In genomic region chr15:85582076-85582718, GRCh38 we compare ENCODE assay signal across 8 cellular contexts.
A peak's percentile ranks its signal among the peaks of the same experiment; 100 is the strongest.
DNase-seq lines count a peak whose midpoint lies in the region; ATAC-seq and TF ChIP-seq lines count a peak whose summit lies in the region.

No MANE protein-coding gene starts in this region.

- H3K36me3 Mint-ChIP-seq in activated B cell treated with CpG ODN at 0.5 μM for 24 hours (ENCODE audit: low read depth), result peaks cover 66% of the 10 kb centered on the region
- H3K36me3 Mint-ChIP-seq in stimulated activated naive B cell treated with anti-CD40 and anti-IgM and Interleukin-4, amounts not matched to agents 10 μg/mL and 1 μg/mL and 100 μg/mL, for 72 hours, result peaks cover 47 to 55% of the 10 kb centered on the region in 2 donors
- peaks cover 30% of the 10 kb centered on the region for H3K36me3 Mint-ChIP-seq in chondrocyte (ENCODE audit: low read depth)

- POLR2A ChIA-PET in activated B cell treated with CpG ODN at 0.5 μM for 24 hours (lab: Charles Lee), result interaction anchor here (0.6 to 3.8 kb wide), 8 partner anchors 27 to 286 kb away, joined by 3 to 31 read pairs (median 6); no protein-coding TSS in a partner anchor

- CTCF ChIA-PET in activated B cell treated with CpG ODN at 0.5 μM for 24 hours (lab: Charles Lee), result interaction anchor here (0.7 to 1.8 kb wide), 2 partner anchors 76 to 286 kb away, joined by 3 to 6 read pairs; no protein-coding TSS in a partner anchor

- TF ChIP-seq CTCF in activated B cell treated with CpG ODN at 0.5 μM for 24 hours (IDR thresholded peaks at IDR 0.05) (no peak), chondrocyte (IDR thresholded peaks at IDR 0.05) (no peak)

- intact Hi-C loops in activated B cell treated with CpG ODN at 0.5 μM for 24 hours (cut with micrococcal nuclease), result loop anchor here (2.0 to 5.0 kb wide), 4 partner anchors 40 to 270 kb away; no protein-coding TSS in a partner anchor

- no peaks in the 10 kb centered on the region for H3K9me3 Mint-ChIP-seq in activated B cell treated with CpG ODN at 0.5 μM for 24 hours
- H3K9me3 Mint-ChIP-seq in stimulated activated naive B cell treated with anti-CD40 and anti-IgM and Interleukin-4, amounts not matched to agents 10 μg/mL and 1 μg/mL and 100 μg/mL, for 72 hours, result no peaks in the 10 kb centered on the region
- no peaks in the 10 kb centered on the region for H3K9me3 Mint-ChIP-seq in chondrocyte (ENCODE audit: low read depth)

- ATAC-seq in GM18873 (IDR thresholded peaks at IDR 0.05; ENCODE audit: low FRiP score, unreplicated experiment) (peak; percentile 15), HG02885 (IDR thresholded peaks at IDR 0.05; ENCODE audit: poor library complexity, unreplicated experiment) (peak; percentile 30), activated B cell treated with CpG ODN at 0.5 μM for 24 hours (ENCODE audit: low read depth) (peak; percentile 47)
- ATAC-seq in stimulated activated naive B cell treated with anti-CD40 and anti-IgM and Interleukin-4, amounts not matched to agents 10 μg/mL and 1 μg/mL and 100 μg/mL, for 72 hours (replicated peaks), result peak; percentile 20 to 29

- no peak for DNase-seq in activated B cell treated with CpG ODN at 0.5 μM for 24 hours
- peak; percentile 58 for DNase-seq in germinal center (ENCODE audit: low spot score)
- no peak for DNase-seq in stimulated activated naive B cell treated with anti-CD40 and anti-IgM and Interleukin-4, amounts not matched to agents 10 μg/mL and 1 μg/mL and 100 μg/mL, for 72 hours
- DNase-seq in NCI-H2227 treated with DMSO at 0.1 percent for 48 hours (lab: John Stamatoyannopoulos, UW), result no peak
- no peak for DNase-seq in chondrocyte (ENCODE audit: low spot score)
- no peak for DNase-seq in COLO668 (lab: John Stamatoyannopoulos, UW; ENCODE audit: unreplicated experiment)

- peak overlapping the region; percentile 90 for H3K27ac Mint-ChIP-seq in activated B cell treated with CpG ODN at 0.5 μM for 24 hours
- peak overlapping the region; percentile 99 for H3K27ac Mint-ChIP-seq in stimulated activated naive B cell treated with anti-CD40 and anti-IgM and Interleukin-4, amounts not matched to agents 10 μg/mL and 1 μg/mL and 100 μg/mL, for 72 hours
- H3K27ac Mint-ChIP-seq in chondrocyte (ENCODE audit: unreplicated experiment), result no peak overlapping the region

- H3K4me3 Mint-ChIP-seq in activated B cell treated with CpG ODN at 0.5 μM for 24 hours (peak overlapping the region; percentile 83), chondrocyte (ENCODE audit: unreplicated experiment) (no peak overlapping the region)
- peak overlapping the region; percentile 84 to 86 for H3K4me3 Mint-ChIP-seq in stimulated activated naive B cell treated with anti-CD40 and anti-IgM and Interleukin-4, amounts not matched to agents 10 μg/mL and 1 μg/mL and 100 μg/mL, for 72 hours

- no peaks in the 10 kb centered on the region for H3K27me3 Mint-ChIP-seq in activated B cell treated with CpG ODN at 0.5 μM for 24 hours
- no peaks in the 10 kb centered on the region for H3K27me3 Mint-ChIP-seq in stimulated activated naive B cell treated with anti-CD40 and anti-IgM and Interleukin-4, amounts not matched to agents 10 μg/mL and 1 μg/mL and 100 μg/mL, for 72 hours
- H3K27me3 Mint-ChIP-seq in chondrocyte (ENCODE audit: low read depth), result no peaks in the 10 kb centered on the region

- H3K4me1 Mint-ChIP-seq in activated B cell treated with CpG ODN at 0.5 μM for 24 hours (peaks cover 76% of the 10 kb centered on the region), chondrocyte (ENCODE audit: low read depth) (peaks cover 36% of the 10 kb centered on the region)
- H3K4me1 Mint-ChIP-seq in stimulated activated naive B cell treated with anti-CD40 and anti-IgM and Interleukin-4, amounts not matched to agents 10 μg/mL and 1 μg/mL and 100 μg/mL, for 72 hours, result peaks cover 64 to 78% of the 10 kb centered on the region in 2 donors
